8 cellular contexts compared by ENCODE assay signal in the genomic region with DNA sequence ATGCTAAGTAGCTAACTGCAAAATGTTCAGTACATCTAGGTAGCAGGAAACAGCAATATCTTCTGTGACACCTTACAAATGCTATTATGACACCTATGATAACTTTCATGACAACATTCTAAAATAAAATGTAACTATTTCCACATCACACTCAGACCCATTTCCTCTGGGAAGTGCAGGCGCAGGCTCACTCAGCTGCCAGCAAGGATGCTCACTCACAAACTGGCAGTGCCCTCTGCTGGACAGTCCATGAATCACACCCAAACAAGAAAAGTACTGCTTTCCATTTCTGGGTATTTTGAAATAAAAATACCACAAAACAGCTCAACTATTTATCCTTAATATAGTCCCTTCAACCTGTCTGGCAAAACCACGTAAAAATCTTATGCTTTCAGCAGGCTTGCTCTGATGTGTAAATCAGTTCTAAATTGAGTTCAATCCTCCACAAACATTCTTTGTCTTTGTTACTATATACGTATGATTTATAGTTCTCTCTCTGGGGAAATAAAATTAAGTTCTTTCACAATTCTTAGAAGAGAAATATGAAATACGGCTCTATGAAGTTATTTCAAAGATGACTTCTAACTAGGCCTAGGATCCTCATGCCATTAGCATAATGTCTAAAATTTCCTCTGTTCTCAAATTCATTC.
DNase-seq lines count a peak whose midpoint lies in the region; ATAC-seq, FAIRE-seq and TF ChIP-seq lines count a peak whose summit lies in the region.

No MANE protein-coding gene starts in this region.

- no peak overlapping the region for H3K4me3 ChIP-seq in Jurkat, Clone E6-1 (ENCODE audit: low read length)
- no peak overlapping the region for H3K4me3 ChIP-seq in SJCRH30

- no peak overlapping the region for H3K27ac ChIP-seq in SJCRH30

- DNase-seq in AG09319 (ENCODE audit: extremely low read depth, low read depth) (peak; percentile 77), SJCRH30 (peak; percentile 70 to 81), globus pallidus (ENCODE audit: low spot score) (peak; percentile 74), pons (ENCODE audit: low spot score) (peak; percentile 85), urothelium cell line (ENCODE audit: low spot score) (peak; percentile 75)
- DNase-seq in Jurkat, Clone E6-1 (ENCODE audit: low read depth, low spot score): peak; percentile 71
- peak in 3 of 4 experiments; percentile 26 to 46 (median 44) for DNase-seq in activated naive CD4-positive, alpha-beta T cell (lab: John Stamatoyannopoulos, UW)

- TF ChIP-seq CTCF in AG09319 (IDR thresholded peaks at IDR 0.05; ENCODE audit: low read depth, low read length): peak; percentile 81

- FAIRE-seq in urothelium cell line (lab: Jason Lieb, UNC): peak; percentile 63

- H3K36me3 ChIP-seq in SJCRH30: no peaks in the 10 kb centered on the region; the same call in 1 of the 2 replicates

- no peaks in the 10 kb centered on the region for H3K9me3 ChIP-seq in SJCRH30 (replicated peaks)

- no peaks in the 10 kb centered on the region for H3K27me3 ChIP-seq in SJCRH30

- peak; percentile 38 for ATAC-seq in GM18519 (IDR thresholded peaks at IDR 0.05; ENCODE audit: low FRiP score, unreplicated experiment)

- peaks cover 10% of the 10 kb centered on the region for H3K4me1 ChIP-seq in SJCRH30
